Comparison of ENCODE assay signal across 10 cellular contexts in genomic region chr10:125062244-125063208, GRCh38.
DNase-seq lines count a peak whose midpoint lies in the region; ATAC-seq and TF ChIP-seq lines count a peak whose summit lies in the region.
"Had no signal": no experiment of that assay in that cellular context is flagged by ENCODE, and none has a peak within 500 bp of the region (broad histone marks: within the 10 kb centered on the region; RNA-seq: fewer than 3 reads in every experiment).

No MANE protein-coding gene starts in this region.

- H3K27me3 Mint-ChIP-seq in endothelial cell (ENCODE audit: unreplicated experiment) = peaks cover 14% of the 10 kb centered on the region

- no peak for TF ChIP-seq CTCF in endothelial cell (IDR thresholded peaks at IDR 0.05; ENCODE audit: unreplicated experiment)

- H3K36me3 Mint-ChIP-seq in endothelial cell (ENCODE audit: low read depth, unreplicated experiment) = peaks cover 31% of the 10 kb centered on the region

- H3K27ac ChIP-seq in cingulate gyrus (ENCODE audit: low read depth, low read length) = peak overlapping the region; percentile 94

- H3K4me3 Mint-ChIP-seq in endothelial cell (ENCODE audit: unreplicated experiment) = no peak overlapping the region
- H3K4me3 Mint-ChIP-seq: activated T-cell treated with anti-CD3 and anti-CD28 coated beads, Interleukin-2, amount 50 U/mL, for 4 hours; stimulated activated naive CD8-positive, alpha-beta T cell treated with anti-CD3 and anti-CD28 coated beads, Interleukin-15, Interleukin-2, amounts not matched to agents 100 ng/mL and 50 ng/mL, for 24 hours had no signal

- DNase-seq in NAMALWA (ENCODE audit: low spot score) (peak; percentile 22), medulla oblongata (ENCODE audit: extremely low spot score) (peak; percentile 80), superior temporal gyrus (ENCODE audit: extremely low spot score) (peak; percentile 72), endothelial cell (ENCODE audit: low spot score) (no peak), T-helper 2 cell (no peak)
- no peak for DNase-seq in stimulated activated CD4-positive, alpha-beta T cell treated with anti-CD3 and anti-CD28 coated beads, Interleukin-2, amount 100 ng/mL, for 48 hours
- DNase-seq: activated T-cell treated with anti-CD3 and anti-CD28 coated beads, Interleukin-2, amount 50 U/mL, for 4 hours had no signal

- no peak for ATAC-seq in HG03175 (IDR thresholded peaks at IDR 0.05; ENCODE audit: unreplicated experiment)
- ATAC-seq: activated T-cell treated with anti-CD3 and anti-CD28 coated beads, Interleukin-2, amount 50 U/mL, for 4 hours had no signal

- H3K4me1 Mint-ChIP-seq in endothelial cell (ENCODE audit: unreplicated experiment) = peaks cover 64% of the 10 kb centered on the region

- no peaks in the 10 kb centered on the region for H3K9me3 Mint-ChIP-seq in endothelial cell (ENCODE audit: unreplicated experiment)
- H3K9me3 Mint-ChIP-seq: activated T-cell treated with anti-CD3 and anti-CD28 coated beads, Interleukin-2, amount 50 U/mL, for 4 hours; stimulated activated naive CD8-positive, alpha-beta T cell treated with anti-CD3 and anti-CD28 coated beads, Interleukin-15, Interleukin-2, amounts not matched to agents 100 ng/mL and 50 ng/mL, for 24 hours had no signal

- H3K27ac Mint-ChIP-seq in endothelial cell (ENCODE audit: unreplicated experiment) = no peak overlapping the region
- H3K27ac Mint-ChIP-seq: stimulated activated naive CD8-positive, alpha-beta T cell treated with anti-CD3 and anti-CD28 coated beads, Interleukin-15, Interleukin-2, amounts not matched to agents 100 ng/mL and 50 ng/mL, for 24 hours had no signal

Comparison
In these comparisons a context has a peak if more than half of its experiments do, and no peak if none do; other contexts are left out.
1. DNase-seq: peak in NAMALWA (single experiment), medulla oblongata (single experiment) and superior temporal gyrus (single experiment); none in endothelial cell (single experiment), T-helper 2 cell (0 of 5) and stimulated activated CD4-positive, alpha-beta T cell treated with anti-CD3 and anti-CD28 coated beads, Interleukin-2, amount 100 ng/mL, for 48 hours (0 of 2).